In genomic region chr3:108090701-108091497, GRCh38 we compare ENCODE assay signal across 8 cellular contexts. TPM values are rescaled to one million over a fixed set of nuclear protein-coding genes. Genes with fewer than 3 reads are reported as not detected.
DNase-seq lines count a peak whose midpoint lies in the region; ATAC-seq and TF ChIP-seq lines count a peak whose summit lies in the region.

Gene CD47 (minus strand): TSS chr3:108091031. CDS start chr3:108090908, 123 bp downstream.

- DNase-seq in BE2C = peak; percentile 98
- DNase-seq in NCI-H526 (lab: John Stamatoyannopoulos, UW) = peak; percentile 51 to 92
- peak; percentile 96 for DNase-seq in activated CD4-positive, alpha-beta T cell treated with anti-CD3 and anti-CD28 coated beads, Interleukin-2, amount 50 U/mL, for 1 hour
- peak; percentile 80 for DNase-seq in cortex of kidney (lab: John Stamatoyannopoulos, UW)
- peak; percentile 95 for DNase-seq in left kidney (ENCODE audit: low read depth, low spot score)
- DNase-seq in stimulated activated CD4-positive, alpha-beta T cell treated with anti-CD3 and anti-CD28 coated beads, Interleukin-1b, Interleukin-23, amount 100 ng/mL, for 48 hours = peak; percentile 94

- no peak for TF ChIP-seq CTCF in BE2C (IDR thresholded peaks at IDR 0.05; ENCODE audit: low read depth, low read length)

- no peaks in the 10 kb centered on the region for H3K9me3 ChIP-seq in BE2C

- peak; percentile 82 for ATAC-seq in GM19324 (IDR thresholded peaks at IDR 0.05; ENCODE audit: low FRiP score, unreplicated experiment)
- peak; percentile 63 for ATAC-seq in HG03460 (IDR thresholded peaks at IDR 0.05; ENCODE audit: unreplicated experiment)

- H3K4me3 ChIP-seq in BE2C (ENCODE audit: low read depth, low read length) = peak within 1 kb of the TSS; percentile 95

- no peaks in the 10 kb centered on the region for H3K36me3 ChIP-seq in BE2C

- H3K4me1 ChIP-seq in BE2C = peaks cover 8% of the 10 kb centered on the region; the same call in 1 of the 2 replicates

- H3K27me3 ChIP-seq in BE2C = no peaks in the 10 kb centered on the region

RNA-seq across cellular contexts. Expression of gene CD47, which starts in this region (rescaled TPM):
- 36.3 TPM for polyA plus RNA-seq in BE2C (2012; ENCODE audit: insufficient read depth, insufficient read length, low read depth)

Comparison
In these comparisons a context has a peak if more than half of its experiments do, and no peak if none do; other contexts are left out.
1. Peak in every context shown above with its lines: DNase-seq, ATAC-seq and H3K4me3 ChIP-seq.